ENCODE assay signal across 1 cellular context in genomic region chr1:26237230-26237966, GRCh38.
TF ChIP-seq lines count a peak whose summit lies in the region.

No MANE protein-coding gene starts in this region.

TF ChIP-seq in K562, 482 proteins besides CTCF, POLR2A, EP300 and RAD21 (continued from another document and continues in another):
- no peak for TF ChIP-seq ZMIZ1 (IDR thresholded peaks at IDR 0.05; ENCODE audit: low read depth in 2 of 2, low read length in 2 of 2)
- no peak for TF ChIP-seq ZNF717 (CRISPR knock-in tag; IDR thresholded peaks at IDR 0.05)
- no peak for TF ChIP-seq CBFA2T2 (conservative IDR thresholded peaks at IDR 0.05)
- no peak for TF ChIP-seq RBM17 (IDR thresholded peaks at IDR 0.05; ENCODE audit: borderline replicate concordance, low read depth, low read length)
- no peak for TF ChIP-seq CHCHD3 (CRISPR knock-in tag; IDR thresholded peaks at IDR 0.05)
- no peak for TF ChIP-seq ERF (CRISPR knock-in tag; IDR thresholded peaks at IDR 0.05)
- TF ChIP-seq ATF4 (CRISPR knock-in tag; IDR thresholded peaks at IDR 0.05), result no peak; the same call in 1 of the 2 replicates
- no peak for TF ChIP-seq POLR2B (IDR thresholded peaks at IDR 0.05; ENCODE audit: low read depth, partially characterized antibody)
- TF ChIP-seq MITF (IDR thresholded peaks at IDR 0.05), result no peak
- TF ChIP-seq PHB2 (IDR thresholded peaks at IDR 0.05; ENCODE audit: low read depth), result no peak
- TF ChIP-seq NR2F6 (CRISPR knock-in tag; IDR thresholded peaks at IDR 0.05), result no peak
- no peak for TF ChIP-seq SAFB2 (IDR thresholded peaks at IDR 0.05; ENCODE audit: borderline replicate concordance, low read depth, low read length, severe bottlenecking)
- no peak for TF ChIP-seq CREM (IDR thresholded peaks at IDR 0.05; ENCODE audit: low read depth)
- TF ChIP-seq TAF9B (IDR thresholded peaks at IDR 0.05; ENCODE audit: partially characterized antibody), result peak; percentile 23
- TF ChIP-seq MCM2 (IDR thresholded peaks at IDR 0.05; ENCODE audit: low read depth), result no peak
- no peak for TF ChIP-seq ZNF354B (CRISPR knock-in tag; IDR thresholded peaks at IDR 0.05)
- no peak for TF ChIP-seq CREB1 (IDR thresholded peaks at IDR 0.05)
- no peak for TF ChIP-seq CREB1 (CRISPR knock-in tag; IDR thresholded peaks at IDR 0.05)
- no peak for TF ChIP-seq THRA (IDR thresholded peaks at IDR 0.05)
- peak; percentile 100 for TF ChIP-seq MAFG (tag; conservative IDR thresholded peaks at IDR 0.05)
- no peak for TF ChIP-seq CBX1 (IDR thresholded peaks at IDR 0.05; ENCODE audit: low read depth)
- peak; percentile 78 for TF ChIP-seq NCOA6 (IDR thresholded peaks at IDR 0.05)
- no peak for TF ChIP-seq ZNF165 (CRISPR knock-in tag; IDR thresholded peaks at IDR 0.05; ENCODE audit: borderline replicate concordance)
- TF ChIP-seq YY1 (IDR thresholded peaks at IDR 0.05; ENCODE audit: borderline replicate concordance in 1 of 3, control insufficient read depth in 1 of 3, extremely low read depth in 1 of 3, insufficient read depth in 3 of 3, insufficient read length in 1 of 3, insufficient replicate concordance in 2 of 3, low read depth in 1 of 3, low read length in 2 of 3), result no peak
- no peak for TF ChIP-seq RBBP5 (IDR thresholded peaks at IDR 0.05; ENCODE audit: borderline replicate concordance, insufficient read depth, low read length, poor library complexity, severe bottlenecking)
- TF ChIP-seq FUS (optimal IDR thresholded peaks at IDR 0.05; ENCODE audit: low read depth, low read length), result no peak
- TF ChIP-seq DEAF1 (CRISPR knock-in tag; IDR thresholded peaks at IDR 0.05), result 0 out of 2 replicates have a peak, but pooled peaks have one; percentile 4
- no peak for TF ChIP-seq CBFB (CRISPR knock-in tag; IDR thresholded peaks at IDR 0.05)
- no peak for TF ChIP-seq SMARCB1 (IDR thresholded peaks at IDR 0.05; ENCODE audit: insufficient read length, low read depth)
- no peak for TF ChIP-seq TEAD2 (tag; IDR thresholded peaks at IDR 0.05)
- no peak for TF ChIP-seq TCF7 (IDR thresholded peaks at IDR 0.05; ENCODE audit: borderline replicate concordance)
- TF ChIP-seq E2F1 (CRISPR knock-in tag; IDR thresholded peaks at IDR 0.05), result no peak
- no peak for TF ChIP-seq BMI1 (IDR thresholded peaks at IDR 0.05; ENCODE audit: low read length)
- no peak for TF ChIP-seq ZNF3 (CRISPR knock-in tag; IDR thresholded peaks at IDR 0.05)
- TF ChIP-seq ZBTB17 (CRISPR knock-in tag; IDR thresholded peaks at IDR 0.05), result 0 out of 2 replicates have a peak, but pooled peaks have one; percentile 27
- TF ChIP-seq ZHX1 (conservative IDR thresholded peaks at IDR 0.05; ENCODE audit: low read length), result no peak
- TF ChIP-seq ZNF134 (CRISPR knock-in tag; conservative IDR thresholded peaks at IDR 0.05), result no peak
- TF ChIP-seq HMBOX1 (IDR thresholded peaks at IDR 0.05), result 0 out of 2 replicates have a peak, but pooled peaks have one; percentile 22
- TF ChIP-seq ELF2 (CRISPR knock-in tag; IDR thresholded peaks at IDR 0.05), result no peak
- no peak for TF ChIP-seq MIER1 (IDR thresholded peaks at IDR 0.05; ENCODE audit: low read depth)
- TF ChIP-seq HDAC8 (tag; IDR thresholded peaks at IDR 0.05), result no peak
- TF ChIP-seq TCF3 (CRISPR knock-in tag; IDR thresholded peaks at IDR 0.05), result no peak
- TF ChIP-seq PURB (CRISPR knock-in tag; IDR thresholded peaks at IDR 0.05; ENCODE audit: low read depth), result no peak
- TF ChIP-seq HDAC2 (IDR thresholded peaks at IDR 0.05), result 0 out of 2 replicates have a peak, but pooled peaks have one; percentile 14
- TF ChIP-seq ZNF124 (CRISPR knock-in tag; IDR thresholded peaks at IDR 0.05), result no peak
- no peak for TF ChIP-seq THRB (CRISPR knock-in tag; conservative IDR thresholded peaks at IDR 0.05)
- no peak for TF ChIP-seq ATF1 (CRISPR knock-in tag; IDR thresholded peaks at IDR 0.05)
- TF ChIP-seq ATF1 (tag; IDR thresholded peaks at IDR 0.05), result no peak
- no peak for TF ChIP-seq PPARD (CRISPR knock-in tag; IDR thresholded peaks at IDR 0.05)
- TF ChIP-seq GABPB2 (CRISPR knock-in tag; conservative IDR thresholded peaks at IDR 0.05), result no peak
- TF ChIP-seq NCOR1 (IDR thresholded peaks at IDR 0.05), result peak; percentile 60; the same call in 1 of the 2 replicates
- peak; percentile 99 for TF ChIP-seq NFE2L1 (tag; IDR thresholded peaks at IDR 0.05; ENCODE audit: borderline replicate concordance, low read depth)
- peak in 1 of 2 experiments; percentile 40; a peak in 1 of 4 replicates for TF ChIP-seq CSDE1 (IDR thresholded peaks at IDR 0.05)
- TF ChIP-seq PRMT5 (CRISPR knock-in tag; IDR thresholded peaks at IDR 0.05), result no peak
- TF ChIP-seq ZNF740 (CRISPR knock-in tag; IDR thresholded peaks at IDR 0.05), result no peak
- no peak for TF ChIP-seq ZNF740 (tag; IDR thresholded peaks at IDR 0.05)
